9 cellular contexts compared by ENCODE assay signal in genomic region chr20:4795394-4795793, GRCh38. TPM values are rescaled to one million over a fixed set of nuclear protein-coding genes. Genes with fewer than 3 reads are reported as not detected.
DNase-seq lines count a peak whose midpoint lies in the region; TF ChIP-seq lines count a peak whose summit lies in the region.
"Had no signal": no experiment of that assay in that cellular context is flagged by ENCODE, and none has a peak within 500 bp of the region (broad histone marks: within the 10 kb centered on the region; RNA-seq: fewer than 3 reads in every experiment).

No MANE protein-coding gene starts in this region.

- H3K79me1 ChIP-seq in H9 (ENCODE audit: insufficient read depth, low read depth, low read length, poor library complexity, severe bottlenecking) (no peaks in the 10 kb centered on the region), trophoblast cell (ENCODE audit: low read length) (peaks cover 2% of the 10 kb centered on the region)

- H3K4me3 Mint-ChIP-seq in H9: no peak overlapping the region

- no peaks in the 10 kb centered on the region; the same call in 1 of the 2 replicates for H3K4me1 ChIP-seq in H9 (ENCODE audit: insufficient read depth, low read length)
- peaks cover 2% of the 10 kb centered on the region for H3K4me1 ChIP-seq in NT2/D1 (ENCODE audit: insufficient read depth, insufficient read length)
- H3K4me1 ChIP-seq in trophoblast cell (ENCODE audit: control insufficient read depth in 1 of 2, insufficient read depth in 2 of 2, low read length in 2 of 2): peaks cover 4 to 6% of the 10 kb centered on the region in 2 experiments

- H3K4me3 ChIP-seq in NT2/D1 (ENCODE audit: insufficient read length, low read depth) (no peak overlapping the region), trophoblast cell (ENCODE audit: low read depth, low read length) (no peak overlapping the region)
- H3K4me3 ChIP-seq: heart right ventricle had no signal

- H4K8ac ChIP-seq in H9 (replicated peaks; ENCODE audit: insufficient read length, low read depth, low read length): no peak overlapping the region
- no peak overlapping the region for H4K8ac ChIP-seq in trophoblast cell (ENCODE audit: low read depth, low read length)

- H2BK12ac ChIP-seq in H9 (ENCODE audit: insufficient read length, low read depth, low read length) (no peak overlapping the region), trophoblast cell (ENCODE audit: low read length) (no peak overlapping the region)

- H2BK120ac ChIP-seq in H9 (ENCODE audit: low read depth, low read length, poor library complexity, severe bottlenecking) (no peak overlapping the region), trophoblast cell (ENCODE audit: insufficient read depth, low read length, poor library complexity) (no peak overlapping the region)

- no peak overlapping the region for H3K27ac ChIP-seq in H9 (ENCODE audit: insufficient read length, low read depth, low read length)
- H3K27ac ChIP-seq in trophoblast cell (ENCODE audit: low read depth, low read length): no peak overlapping the region

- no peak overlapping the region for H2BK15ac ChIP-seq in H9 (ENCODE audit: low read depth, low read length)

- peak; percentile 66 for DNase-seq in Caki2 (ENCODE audit: low read depth)
- DNase-seq in H9: peak; percentile 56
- DNase-seq in NT2/D1 (ENCODE audit: low read depth, low spot score): peak; percentile 22
- peak; percentile 54 for DNase-seq in astrocyte of the hippocampus (ENCODE audit: low read depth, low spot score)
- peak in 1 of 2 donors; percentile 17 for DNase-seq in trophoblast cell
- no peak for DNase-seq in NCI-H748 treated with DMSO at 0.1 percent for 48 hours (lab: John Stamatoyannopoulos, UW)
- DNase-seq in effector CD4-positive, alpha-beta T cell: no peak
- no peak for DNase-seq in NCI-H1048 (lab: John Stamatoyannopoulos, UW)
- DNase-seq: heart right ventricle had no signal

- H3K14ac ChIP-seq in H9 (ENCODE audit: insufficient read depth, low read length) (no peak overlapping the region; the same call in 1 of the 2 replicates), trophoblast cell (ENCODE audit: low read length) (no peak overlapping the region)

- H2AFZ ChIP-seq in H9 (ENCODE audit: low read length) (no peak overlapping the region), trophoblast cell (ENCODE audit: insufficient read depth, low read length, poor library complexity) (no peak overlapping the region)

- H2BK20ac ChIP-seq in H9 (ENCODE audit: low read depth, low read length, poor library complexity, severe bottlenecking): no peak overlapping the region

- peaks cover 0 to 3% of the 10 kb centered on the region in 2 experiments; a peak in 1 of 5 replicates for H3K9me3 Mint-ChIP-seq in H9

- H3K56ac ChIP-seq in H9 (ENCODE audit: insufficient read length, low read depth, low read length): no peak overlapping the region

- H3K27me3 ChIP-seq in H9 (ENCODE audit: insufficient read depth, low read length) (no peaks in the 10 kb centered on the region), NT2/D1 (ENCODE audit: insufficient read depth, insufficient read length) (no peaks in the 10 kb centered on the region), trophoblast cell (ENCODE audit: insufficient read depth, low read length) (no peaks in the 10 kb centered on the region)
- H3K27me3 ChIP-seq: heart right ventricle had no signal

- H3K4me2 ChIP-seq in H9 (ENCODE audit: insufficient read depth, insufficient read length, low read length) (no peak overlapping the region), trophoblast cell (ENCODE audit: low read length) (no peak overlapping the region)

- no CpG with 5 or more reads among the region's 2 CpGs for WGBS in H9 (ENCODE audit: extremely low coverage, insufficient read length, low lambda C conversion rate)
- no CpG with 5 or more reads among the region's 2 CpGs for WGBS in trophoblast cell (ENCODE audit: extremely low coverage, insufficient coverage, insufficient read length)

- H3K27me3 Mint-ChIP-seq in H9 (ENCODE audit: low read depth): no peaks in the 10 kb centered on the region

- no peaks in the 10 kb centered on the region for H4K20me1 ChIP-seq in H9 (ENCODE audit: control insufficient read depth, insufficient read depth, insufficient read length)

- no peak overlapping the region for H3K4ac ChIP-seq in H9 (ENCODE audit: low read depth, low read length)
- no peak overlapping the region for H3K4ac ChIP-seq in trophoblast cell (ENCODE audit: low read depth, low read length)

- no peak overlapping the region for H3K23ac ChIP-seq in H9 (ENCODE audit: insufficient read length, low read depth, low read length)
- H3K23ac ChIP-seq in trophoblast cell (ENCODE audit: low read length): no peak overlapping the region

- in situ Hi-C loops in Caki2 (cut with HindIII; ENCODE audit: low pct_unique_long_range_greater_than_20kb, low sequenced_read_pairs): no loop called here

- TF ChIP-seq CTCF in H9 (conservative IDR thresholded peaks at IDR 0.05): no peak

- no peaks in the 10 kb centered on the region for H3K23me2 ChIP-seq in H9 (ENCODE audit: insufficient read length, low read depth, low read length, poor library complexity, severe bottlenecking)

- H3K9ac ChIP-seq in H9 (ENCODE audit: extremely low read depth, insufficient read length, low read length): no peak overlapping the region
- H3K9ac ChIP-seq in NT2/D1 (ENCODE audit: insufficient read length, low read depth): no peak overlapping the region
- H3K9ac ChIP-seq in trophoblast cell (ENCODE audit: low read length): no peak overlapping the region

- H3K36me3 ChIP-seq in NT2/D1 (ENCODE audit: insufficient read depth, insufficient read length, low read length) (peaks cover 16% of the 10 kb centered on the region), trophoblast cell (ENCODE audit: control insufficient read depth in 1 of 2, insufficient read depth in 2 of 2, low read length in 2 of 2) (peaks cover 30 to 34% of the 10 kb centered on the region in 2 experiments)

- H3T11ph ChIP-seq in H9 (ENCODE audit: low read length): no peak overlapping the region

- peak overlapping the region; percentile 48 for H4K12ac ChIP-seq in trophoblast cell (ENCODE audit: low read depth, low read length)

- H3K27ac Mint-ChIP-seq in H9: peak overlapping the region in 1 of 3 experiments; percentile 57; a peak in 2 of 7 replicates

- H4K5ac ChIP-seq in H9 (ENCODE audit: insufficient read length, low read depth, low read length): no peak overlapping the region

- peaks cover 0 to 2% of the 10 kb centered on the region in 2 experiments; a peak in 2 of 4 replicates for H3K4me1 Mint-ChIP-seq in H9

- H3K79me2 ChIP-seq in H9 (ENCODE audit: insufficient read depth, low read length): no peaks in the 10 kb centered on the region
- no peaks in the 10 kb centered on the region for H3K79me2 ChIP-seq in trophoblast cell (ENCODE audit: control insufficient read depth, insufficient read depth, low read length, poor library complexity)

- H2AK5ac ChIP-seq in H9 (ENCODE audit: insufficient read length, low read length) (no peak overlapping the region), trophoblast cell (ENCODE audit: low read length) (no peak overlapping the region)

- H2BK5ac ChIP-seq in H9 (ENCODE audit: insufficient read length, low read length) (no peak overlapping the region), trophoblast cell (ENCODE audit: low read depth, low read length, poor library complexity) (no peak overlapping the region)

- H4K91ac ChIP-seq in H9 (ENCODE audit: insufficient read length, low read depth, low read length): no peak overlapping the region
- H4K91ac ChIP-seq in trophoblast cell (ENCODE audit: low read depth, low read length): no peak overlapping the region

- H3K18ac ChIP-seq in H9 (ENCODE audit: insufficient read length, low read depth, low read length) (no peak overlapping the region), trophoblast cell (ENCODE audit: low read length) (no peak overlapping the region)

- H3K9me3 ChIP-seq in H9 (ENCODE audit: control insufficient read depth, low read depth, low read length) (no peaks in the 10 kb centered on the region), NT2/D1 (ENCODE audit: insufficient read depth, low read length) (no peaks in the 10 kb centered on the region), trophoblast cell (ENCODE audit: insufficient read depth, low read depth, low read length) (peaks cover 7% of the 10 kb centered on the region)

- peaks cover 23 to 28% (median 24%) of the 10 kb centered on the region in 3 experiments for H3K36me3 Mint-ChIP-seq in H9 (ENCODE audit: insufficient read depth in 1 of 3, low read depth in 3 of 3)

RNA-seq across cellular contexts. Expression of gene RASSF2, which starts 28.0 kb away (rescaled TPM):
- 45.8 and 58.6 TPM in 2 replicates for total RNA-seq in Caki2 (2014; rRNA removed; shearing (Covaris generic); ENCODE audit: low replicate concordance)
- 4.3 and 4.8 TPM in 2 replicates for total RNA-seq in H9 (2021)
- polyA plus RNA-seq in trophoblast cell (2013): 11.1 and 11.2 TPM in 2 replicates

Comparison
In these comparisons a context has a peak if more than half of its experiments do, and no peak if none do; other contexts are left out.
1. DNase-seq: peak in Caki2 (single experiment), H9 (single experiment), NT2/D1 (single experiment) and astrocyte of the hippocampus (single experiment); none in NCI-H748 treated with DMSO at 0.1 percent for 48 hours (single experiment), effector CD4-positive, alpha-beta T cell (single experiment) and NCI-H1048 (single experiment).